ENCODE assay signal across 8 cellular contexts in the genomic region with DNA sequence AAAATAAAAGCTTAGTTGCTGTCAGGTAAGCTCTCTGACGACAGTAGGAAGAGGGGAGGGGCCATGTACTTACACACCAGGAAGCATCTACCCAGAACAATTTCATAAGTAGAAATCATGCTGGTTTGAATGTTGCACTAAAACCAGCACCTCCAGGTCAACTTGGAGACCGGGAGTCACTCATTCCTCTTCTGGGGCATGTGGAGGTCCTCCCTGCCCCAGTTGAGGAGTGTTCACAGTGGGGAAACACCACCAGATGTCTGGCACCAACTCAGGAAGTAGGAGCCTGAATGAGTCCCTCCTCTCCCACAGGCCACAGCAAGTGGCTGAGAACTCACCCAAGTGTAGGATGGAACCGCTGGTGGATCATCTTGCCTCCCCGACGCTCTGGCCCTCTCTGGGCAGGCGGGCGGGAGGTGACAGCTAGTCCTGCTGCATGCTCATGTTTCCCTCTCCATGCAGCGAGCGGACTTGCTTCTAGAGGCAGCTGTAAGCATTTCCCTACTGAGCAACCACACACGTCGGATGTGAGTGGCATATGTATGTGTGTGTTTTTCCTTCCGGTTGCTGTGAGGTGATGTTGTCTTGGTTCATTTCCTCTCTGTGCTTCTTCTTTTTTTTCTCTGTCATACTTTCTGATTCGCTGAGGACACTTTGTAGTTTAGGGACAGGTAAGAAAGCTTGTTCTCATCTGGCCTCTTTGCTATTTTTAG.
A peak's percentile ranks its signal among the peaks of the same experiment; 100 is the strongest.
DNase-seq lines count a peak whose midpoint lies in the region; ATAC-seq and TF ChIP-seq lines count a peak whose summit lies in the region.

No MANE protein-coding gene starts in this region.

- DNase-seq in activated CD4-positive, alpha-beta T cell treated with anti-CD3 and anti-CD28 coated beads, Interleukin-2, amount 10 ng/mL, durations not matched to agents 7 days and 5 days: peak; percentile 84
- DNase-seq in germinal center (ENCODE audit: low spot score) (peak; percentile 74), DMS 273 treated with DMSO at 0.1 percent for 48 hours (lab: John Stamatoyannopoulos, UW) (no peak), sigmoid colon (no peak), osteocyte (ENCODE audit: extremely low spot score, unreplicated experiment) (no peak)
- DNase-seq in stimulated activated CD4-positive, alpha-beta T cell treated with anti-CD3 and anti-CD28 coated beads, TNF-alpha, amount 100 ng/mL, for 24 hours (ENCODE audit: low read depth in 3 of 3): peak; percentile 27 to 50 (median 50)

- H3K4me1 Mint-ChIP-seq in activated CD4-positive, alpha-beta T cell treated with anti-CD3 and anti-CD28 coated beads, Interleukin-2, amount 10 ng/mL, durations not matched to agents 7 days and 5 days: peaks cover 59% of the 10 kb centered on the region
- H3K4me1 Mint-ChIP-seq in osteocyte (ENCODE audit: unreplicated experiment): peaks cover 27% of the 10 kb centered on the region

- H3K9me3 ChIP-seq in sigmoid colon: no peaks in the 10 kb centered on the region

- H3K36me3 Mint-ChIP-seq in activated CD4-positive, alpha-beta T cell treated with anti-CD3 and anti-CD28 coated beads, Interleukin-2, amount 10 ng/mL, durations not matched to agents 7 days and 5 days (ENCODE audit: low read depth): peaks cover 38% of the 10 kb centered on the region
- no peaks in the 10 kb centered on the region for H3K36me3 Mint-ChIP-seq in osteocyte (ENCODE audit: unreplicated experiment)

- peak overlapping the region; percentile 98 for H3K27ac Mint-ChIP-seq in activated CD4-positive, alpha-beta T cell treated with anti-CD3 and anti-CD28 coated beads, Interleukin-2, amount 10 ng/mL, durations not matched to agents 7 days and 5 days
- no peak overlapping the region for H3K27ac Mint-ChIP-seq in osteocyte (ENCODE audit: unreplicated experiment)

- no peak for TF ChIP-seq EP300 in sigmoid colon (IDR thresholded peaks at IDR 0.05)

- H3K27me3 Mint-ChIP-seq in activated CD4-positive, alpha-beta T cell treated with anti-CD3 and anti-CD28 coated beads, Interleukin-2, amount 10 ng/mL, durations not matched to agents 7 days and 5 days: no peaks in the 10 kb centered on the region
- no peaks in the 10 kb centered on the region for H3K27me3 Mint-ChIP-seq in osteocyte (ENCODE audit: unreplicated experiment)

- no peak for TF ChIP-seq CTCF in sigmoid colon (IDR thresholded peaks at IDR 0.05)
- TF ChIP-seq CTCF in osteocyte (IDR thresholded peaks at IDR 0.05): no peak

- H3K4me1 ChIP-seq in sigmoid colon: no peaks in the 10 kb centered on the region

- intact Hi-C loops in sigmoid colon (cut with DNase I): no loop called here

- H3K27ac ChIP-seq in sigmoid colon: peak overlapping the region in 2 of 4 donors; percentile 17 to 39

- peaks cover 10% of the 10 kb centered on the region for H3K9me3 Mint-ChIP-seq in activated CD4-positive, alpha-beta T cell treated with anti-CD3 and anti-CD28 coated beads, Interleukin-2, amount 10 ng/mL, durations not matched to agents 7 days and 5 days
- H3K9me3 Mint-ChIP-seq in osteocyte (ENCODE audit: unreplicated experiment): no peaks in the 10 kb centered on the region

- WGBS in sigmoid colon, 2 donors: 44 to 77% methylated on average over 13 of the region's 13 CpGs

- ATAC-seq in GM19372 (IDR thresholded peaks at IDR 0.05; ENCODE audit: low read depth, unreplicated experiment) (peak; percentile 71), HG03439 (IDR thresholded peaks at IDR 0.05; ENCODE audit: unreplicated experiment) (peak; percentile 70)

- no peaks in the 10 kb centered on the region for H3K36me3 ChIP-seq in sigmoid colon

- POLR2A ChIA-PET in activated CD4-positive, alpha-beta T cell treated with anti-CD3 and anti-CD28 coated beads, Interleukin-2, amount 10 ng/mL, durations not matched to agents 7 days and 5 days (lab: Charles Lee): interaction anchor here (0.6 to 1.2 kb wide), 4 partner anchors 15 to 156 kb away, joined by 3 to 4 read pairs (median 4); no protein-coding TSS in a partner anchor

- TF ChIP-seq POLR2A in sigmoid colon (IDR thresholded peaks at IDR 0.05): no peak

- CTCF ChIA-PET in activated CD4-positive, alpha-beta T cell treated with anti-CD3 and anti-CD28 coated beads, Interleukin-2, amount 10 ng/mL, durations not matched to agents 7 days and 5 days (lab: Charles Lee): interaction anchor here (0.6 to 2.8 kb wide), 6 partner anchors 10 to 151 kb away, joined by 3 to 18 read pairs (median 4); no protein-coding TSS in a partner anchor

- peak overlapping the region in 1 of 4 donors; percentile 17 for H3K4me3 ChIP-seq in sigmoid colon

- no peaks in the 10 kb centered on the region for H3K27me3 ChIP-seq in sigmoid colon

- peak overlapping the region; percentile 88 for H3K4me3 Mint-ChIP-seq in activated CD4-positive, alpha-beta T cell treated with anti-CD3 and anti-CD28 coated beads, Interleukin-2, amount 10 ng/mL, durations not matched to agents 7 days and 5 days
- H3K4me3 Mint-ChIP-seq in osteocyte (ENCODE audit: unreplicated experiment): no peak overlapping the region

Comparison
In these comparisons a context has a peak if more than half of its experiments do, and no peak if none do; other contexts are left out.
1. DNase-seq: peak in activated CD4-positive, alpha-beta T cell treated with anti-CD3 and anti-CD28 coated beads, Interleukin-2, amount 10 ng/mL, durations not matched to agents 7 days and 5 days (single experiment), germinal center (single experiment) and stimulated activated CD4-positive, alpha-beta T cell treated with anti-CD3 and anti-CD28 coated beads, TNF-alpha, amount 100 ng/mL, for 24 hours (3 of 3); none in DMS 273 treated with DMSO at 0.1 percent for 48 hours (single experiment), sigmoid colon (single experiment) and osteocyte (single experiment).